ENCODE assay signal across 15 cellular contexts in the genomic region with DNA sequence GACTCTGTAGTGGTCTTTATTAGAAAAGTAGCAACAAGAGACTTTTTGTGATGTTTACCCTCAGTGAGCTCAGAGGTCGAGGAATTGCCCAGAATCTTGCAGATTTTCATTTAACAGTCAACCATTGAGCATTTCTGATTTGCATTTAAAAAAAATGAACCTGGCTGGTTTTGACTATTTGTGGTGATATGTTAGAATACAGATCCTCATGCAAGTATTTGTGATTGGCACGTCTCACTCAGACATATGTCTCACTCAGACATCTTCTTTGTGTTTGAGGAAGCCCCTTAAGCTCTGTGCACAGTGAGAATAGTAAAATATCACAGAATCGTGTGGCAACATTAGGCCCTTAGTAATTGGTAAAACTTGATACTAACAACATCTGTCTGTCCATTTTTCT.
DNase-seq lines count a peak whose midpoint lies in the region; ATAC-seq and TF ChIP-seq lines count a peak whose summit lies in the region.
"Had no signal": no experiment of that assay in that cellular context is flagged by ENCODE, and none has a peak within 500 bp of the region (broad histone marks: within the 10 kb centered on the region; RNA-seq: fewer than 3 reads in every experiment).

No MANE protein-coding gene starts in this region.

- H3K4me2 ChIP-seq in OCI-LY3 (ENCODE audit: low read length), result 0 out of 2 replicates have a peak overlapping the region, but pooled peaks have one; percentile 4
- H3K4me2 ChIP-seq: A549 had no signal

- peaks cover 95% of the 10 kb centered on the region for H3K79me2 ChIP-seq in OCI-LY3 (ENCODE audit: low read length)

- TF ChIP-seq CTCF in OCI-LY3 (IDR thresholded peaks at IDR 0.05; ENCODE audit: low read depth, low read length) (no peak), left lung (IDR thresholded peaks at IDR 0.05) (no peak)

- no peak overlapping the region for H2AFZ ChIP-seq in OCI-LY3 (ENCODE audit: low read depth, low read length)

- H3K36me3 ChIP-seq in OCI-LY3 (replicated peaks; ENCODE audit: low read depth, low read length) (peaks cover 22% of the 10 kb centered on the region), left lung (peaks cover 0 to 7% of the 10 kb centered on the region in 2 donors)

- H3K9me3 ChIP-seq in OCI-LY3 (ENCODE audit: insufficient read depth, low read length) (no peaks in the 10 kb centered on the region), left lung (no peaks in the 10 kb centered on the region)
- H3K9me3 ChIP-seq: A549 had no signal

- H3K4me3 ChIP-seq in OCI-LY3 (ENCODE audit: low read length), result no peak overlapping the region
- H3K4me3 ChIP-seq in left lung, result no peak overlapping the region
- H3K4me3 ChIP-seq: A549 had no signal

- peaks cover 86% of the 10 kb centered on the region for H4K20me1 ChIP-seq in OCI-LY3 (ENCODE audit: insufficient read depth, low read length)

- H3K9ac ChIP-seq in OCI-LY3 (ENCODE audit: low read length), result no peak overlapping the region

- ATAC-seq in GM18520 (IDR thresholded peaks at IDR 0.05; ENCODE audit: unreplicated experiment), result peak; percentile 46
- peak; percentile 57 for ATAC-seq in HG03159 (IDR thresholded peaks at IDR 0.05; ENCODE audit: unreplicated experiment)
- no peak for ATAC-seq in HG03460 (IDR thresholded peaks at IDR 0.05; ENCODE audit: unreplicated experiment)
- no peak for ATAC-seq in left lung
- ATAC-seq: A549; CD8-positive, alpha-beta T cell had no signal

- no peaks in the 10 kb centered on the region for H3K27me3 ChIP-seq in OCI-LY3 (ENCODE audit: low read depth, low read length)
- H3K27me3 ChIP-seq in left lung, result no peaks in the 10 kb centered on the region

- H3K4me1 ChIP-seq in OCI-LY3 (ENCODE audit: low read length) (peaks cover 17% of the 10 kb centered on the region), left lung (peaks cover 0 to 8% of the 10 kb centered on the region in 2 donors)

- DNase-seq in midbrain (lab: John Stamatoyannopoulos, UW) (no peak), left lung (no peak)
- DNase-seq: CD8-positive, alpha-beta T cell; COR-L47; DMS153; DMS79 treated with DMSO at 0.1 percent for 48 hours; EL; HCEC 1CT; HFFc6; KBM-7 had no signal

- intact Hi-C loops in left lung (cut with DNase I), result no loop called here

- H3K27ac ChIP-seq in OCI-LY3 (ENCODE audit: low read length), result no peak overlapping the region
- H3K27ac ChIP-seq in left lung, result no peak overlapping the region
- H3K27ac ChIP-seq: A549 had no signal

Comparison
In these comparisons a context has a peak if more than half of its experiments do, and no peak if none do; other contexts are left out.
1. ATAC-seq: peak in GM18520 (single experiment) and HG03159 (single experiment); none in HG03460 (single experiment) and left lung (single experiment).